20 cellular contexts compared by ENCODE assay signal in genomic region chr13:70203661-70204229, GRCh38.
DNase-seq lines count a peak whose midpoint lies in the region; ATAC-seq, FAIRE-seq and TF ChIP-seq lines count a peak whose summit lies in the region.
"Had no signal": no experiment of that assay in that cellular context is flagged by ENCODE, and none has a peak within 500 bp of the region (broad histone marks: within the 10 kb centered on the region; RNA-seq: fewer than 3 reads in every experiment).

No MANE protein-coding gene starts in this region.

- FAIRE-seq in bronchial epithelial cell (lab: Jason Lieb, UNC): no peak
- FAIRE-seq: GM12878, TTC549 had no signal

- DNase-seq in A172 (ENCODE audit: low spot score) (peak; percentile 88), DMS53 (lab: John Stamatoyannopoulos, UW) (peak; percentile 93), NCI-H1436 (lab: John Stamatoyannopoulos, UW) (peak; percentile 65), bronchial epithelial cell (ENCODE audit: low read depth) (peak; percentile 24), hepatic stellate cell (ENCODE audit: low spot score) (no peak)
- no peak for DNase-seq in activated CD4-positive, CD25-positive, alpha-beta regulatory T cell treated with anti-CD3 and anti-CD28 coated beads, Interleukin-2, amount 50 U/mL, for 72 hours
- DNase-seq: activated naive CD4-positive, alpha-beta T cell; dermis blood vessel endothelial cell; HCEC 1CT; hippocampal formation; left lung; NCI-H2029 treated with DMSO at 0.1 percent for 48 hours; stimulated activated naive CD4-positive, alpha-beta T cell treated with Interleukin-2 at 50 U/mL for 16 hours had no signal

- no peak overlapping the region for H3K4me3 ChIP-seq in bronchial epithelial cell (ENCODE audit: low read depth, low read length)
- H3K4me3 ChIP-seq: GM12878, left lung, SK-N-MC, smooth muscle cell, vagina had no signal

- no peaks in the 10 kb centered on the region for H3K27me3 ChIP-seq in bronchial epithelial cell (ENCODE audit: control insufficient read depth, insufficient read depth, low read length)
- H3K27me3 ChIP-seq: left lung, vagina had no signal

- H3K36me3 ChIP-seq in bronchial epithelial cell (ENCODE audit: control insufficient read depth, insufficient read depth, low read length): no peaks in the 10 kb centered on the region
- H3K36me3 ChIP-seq: left lung, vagina had no signal

- TF ChIP-seq CTCF in bronchial epithelial cell (IDR thresholded peaks at IDR 0.05; ENCODE audit: insufficient read depth, low read length, severe bottlenecking): no peak

- ATAC-seq in HG03025 (IDR thresholded peaks at IDR 0.05; ENCODE audit: low FRiP score, unreplicated experiment) (no peak), GM19452 (IDR thresholded peaks at IDR 0.05; ENCODE audit: unreplicated experiment) (no peak)
- ATAC-seq: GM12878, left lung had no signal

Comparison
In these comparisons a context has a peak if more than half of its experiments do, and no peak if none do; other contexts are left out.
1. DNase-seq: peak in A172 (single experiment), DMS53 (single experiment), NCI-H1436 (single experiment) and bronchial epithelial cell (single experiment); none in activated CD4-positive, CD25-positive, alpha-beta regulatory T cell treated with anti-CD3 and anti-CD28 coated beads, Interleukin-2, amount 50 U/mL, for 72 hours (single experiment) and hepatic stellate cell (single experiment).